In the genomic region with DNA sequence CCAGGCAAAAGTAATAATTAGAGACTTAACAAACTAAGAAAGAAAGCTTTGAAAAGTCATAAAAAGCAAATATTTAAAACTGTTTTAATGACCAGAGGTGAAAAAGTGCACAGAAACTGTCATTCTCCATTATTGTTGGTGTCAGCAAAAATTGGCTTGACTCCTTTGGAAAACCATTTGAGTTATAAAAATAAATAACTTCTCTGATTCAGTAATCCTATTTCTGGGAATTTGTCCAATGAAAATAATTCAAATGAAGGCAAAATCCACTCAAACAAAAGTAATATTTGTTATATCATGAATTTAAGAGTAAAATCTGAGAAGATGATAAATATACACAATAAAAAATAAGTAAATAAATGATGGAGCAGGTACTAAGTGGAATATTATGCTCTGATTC, we compare ENCODE assay signal across 29 cellular contexts.
DNase-seq lines count a peak whose midpoint lies in the region; ATAC-seq, FAIRE-seq and TF ChIP-seq lines count a peak whose summit lies in the region.
"Had no signal": no experiment of that assay in that cellular context is flagged by ENCODE, and none has a peak within 500 bp of the region (broad histone marks: within the 10 kb centered on the region; RNA-seq: fewer than 3 reads in every experiment).

No MANE protein-coding gene starts in this region.

- CTCF ChIA-PET in K562 (lab: Yijun Ruan, JAX; ENCODE audit: low intra/inter-chr PET ratio), result no interaction called here

- no peaks in the 10 kb centered on the region for H3K36me3 ChIP-seq in K562 (ENCODE audit: control insufficient read depth, insufficient read depth, low read length)
- H3K36me3 ChIP-seq: ascending aorta, esophagus squamous epithelium, transverse colon had no signal

- no peak for TF ChIP-seq RAD21 in K562 (CRISPR knock-in tag; conservative IDR thresholded peaks at IDR 0.05 in 1 of 2, IDR thresholded peaks at IDR 0.05 in 1 of 2)

- no peaks in the 10 kb centered on the region for H4K20me1 ChIP-seq in K562 (replicated peaks; ENCODE audit: control insufficient read depth, insufficient read depth, low read length)

- H3K4me1 ChIP-seq in K562 (replicated peaks in 1 of 2; ENCODE audit: control insufficient read depth in 2 of 2, insufficient read depth in 2 of 2, low read length in 2 of 2), result no peaks in the 10 kb centered on the region
- H3K4me1 ChIP-seq: ascending aorta, transverse colon had no signal

- H2AFZ ChIP-seq in K562 (ENCODE audit: low read depth, low read length), result no peak overlapping the region

- no peak overlapping the region for H3K9ac ChIP-seq in K562 (ENCODE audit: insufficient read depth in 1 of 2, low read depth in 2 of 2, low read length in 2 of 2)

- H3K27ac ChIP-seq in K562 (ENCODE audit: extremely low read depth, low read depth, low read length), result no peak overlapping the region
- H3K27ac ChIP-seq: ascending aorta, C4-2B, esophagus squamous epithelium, transverse colon had no signal

- H3K9me3 ChIP-seq in K562 (replicated peaks; ENCODE audit: control insufficient read depth, insufficient read depth, low read depth, low read length), result no peaks in the 10 kb centered on the region
- H3K9me3 ChIP-seq: ascending aorta, esophagus squamous epithelium had no signal

- no peak for FAIRE-seq in K562 (lab: Jason Lieb, UNC)

- in situ Hi-C loops in K562 (cut with MboI), result no loop called here

- no peak overlapping the region for H3K4me3 ChIP-seq in K562
- H3K4me3 ChIP-seq: ascending aorta, esophagus squamous epithelium, transverse colon had no signal

- no peaks in the 10 kb centered on the region for H3K27me3 ChIP-seq in K562 (ENCODE audit: control insufficient read depth in 2 of 2, insufficient read depth in 2 of 2, low read length in 2 of 2)
- H3K27me3 ChIP-seq: ascending aorta, esophagus squamous epithelium, transverse colon had no signal

- no peak for TF ChIP-seq CTCF in K562 (IDR thresholded peaks at IDR 0.05 in 2 of 3, conservative IDR thresholded peaks at IDR 0.05 in 1 of 3; ENCODE audit: insufficient read depth in 2 of 3, low read depth in 1 of 3, low read length in 3 of 3)

- POLR2A ChIA-PET in K562 (lab: Yijun Ruan, JAX), result no interaction called here

- no peak for TF ChIP-seq EP300 in K562 (IDR thresholded peaks at IDR 0.05; ENCODE audit: low read length)

- intact Hi-C loops in K562 (cut with micrococcal nuclease), result no loop called here

- ATAC-seq in K562, result no peak
- no peak for ATAC-seq in GM21528 (IDR thresholded peaks at IDR 0.05; ENCODE audit: low FRiP score, unreplicated experiment)
- ATAC-seq: activated CD4-positive, CD25-positive, alpha-beta regulatory T cell treated with anti-CD3 and anti-CD28 coated beads, Interleukin-2, amount 50 U/mL, for 24 hours; activated CD8-positive, alpha-beta memory T cell treated with anti-CD3 and anti-CD28 coated beads, Interleukin-2, amount 10 ng/mL, durations not matched to agents 7 days and 5 days; activated T-cell treated with anti-CD3 and anti-CD28 coated beads, Interleukin-2, amount 50 U/mL, for 4 hours; HCT116; left ventricle myocardium superior; stimulated activated effector memory CD8-positive, alpha-beta T cell treated with anti-CD3 and anti-CD28 coated beads, Interleukin-12 subunit alpha, Interleukin-12 subunit beta, amount 100 ng/mL, for 72 hours had no signal

- H3K79me2 ChIP-seq in K562 (ENCODE audit: control insufficient read depth, insufficient read depth, low read length), result no peaks in the 10 kb centered on the region

- BruUV-seq in K562 (replicated peaks; lab: Mats Ljungman, UMichigan), result no TSS peak

- no peak overlapping the region for H3K4me2 ChIP-seq in K562 (ENCODE audit: insufficient read depth, low read length)

- TF ChIP-seq POLR2A in K562 (conservative IDR thresholded peaks at IDR 0.05), result no peak

- H3K9me1 ChIP-seq in K562 (ENCODE audit: control insufficient read depth, insufficient read depth, low read length), result no peaks in the 10 kb centered on the region

- peak; percentile 34 for DNase-seq in LHCN-M2 (ENCODE audit: low read depth)
- DNase-seq in K562 (ENCODE audit: extremely low read depth in 1 of 4, low spot score in 3 of 4), result no peak
- DNase-seq in fibroblast of the conjunctiva (ENCODE audit: low read depth), result peak; percentile 6
- DNase-seq in smooth muscle cell of the brain vasculature (ENCODE audit: low read depth, low spot score), result peak; percentile 33
- DNase-seq in NCI-H446 (lab: John Stamatoyannopoulos, UW), result no peak
- DNase-seq in mucosa of gallbladder (ENCODE audit: low spot score), result no peak
- DNase-seq: activated CD4-positive, alpha-beta T cell treated with anti-CD3 and anti-CD28 coated beads, Interleukin-2, amount 50 U/mL, for 4 hours; activated CD8-positive, alpha-beta memory T cell treated with anti-CD3 and anti-CD28 coated beads, Interleukin-2, amount 10 ng/mL, durations not matched to agents 7 days and 5 days; activated gamma-delta T cell; activated naive CD8-positive, alpha-beta T cell treated with anti-CD3 and anti-CD28 coated beads, Interleukin-2, amount 10 ng/mL, durations not matched to agents 7 days and 5 days; activated T-cell treated with anti-CD3 and anti-CD28 coated beads, Interleukin-2, amount 50 U/mL, for 4 hours; COR-L47; dermis blood vessel endothelial cell; esophagus squamous epithelium; islet precursor cell; left ventricle myocardium superior; NCI-H1092; NCI-H187; NCI-H526; NK-92 treated with Interleukin-12 subunit alpha and Interleukin-12 subunit beta, amount 100 ng/mL, for 24 hours; stimulated activated CD4-positive, alpha-beta T cell treated with anti-CD3 and anti-CD28 coated beads, Interleukin-15, amount 100 ng/mL, for 24 hours; T-helper 2 cell; transverse colon had no signal

TF ChIP-seq in K562, 482 proteins besides CTCF, POLR2A, EP300 and RAD21 (continues in another document):
- TF ChIP-seq PML (IDR thresholded peaks at IDR 0.05; ENCODE audit: low read length) (no peak), CHD2 (IDR thresholded peaks at IDR 0.05; ENCODE audit: low read depth, low read length) (no peak), SMAD1 (IDR thresholded peaks at IDR 0.05; ENCODE audit: low read depth, low read length, partially characterized antibody) (no peak), MAFF (IDR thresholded peaks at IDR 0.05; ENCODE audit: low read length) (peak; percentile 65), CCNT2 (IDR thresholded peaks at IDR 0.05; ENCODE audit: borderline replicate concordance, extremely low read depth, insufficient read length, low read depth, low read length) (no peak), MAFK (IDR thresholded peaks at IDR 0.05; ENCODE audit: low read length) (peak; percentile 70), POLR2G (IDR thresholded peaks at IDR 0.05; ENCODE audit: low read depth, low read length) (no peak), CBX2 (IDR thresholded peaks at IDR 0.05; ENCODE audit: insufficient read depth, low read length, poor library complexity, severe bottlenecking) (no peak), PHF20 (IDR thresholded peaks at IDR 0.05; ENCODE audit: partially characterized antibody) (no peak), HMGN3 (IDR thresholded peaks at IDR 0.05; ENCODE audit: borderline replicate concordance, extremely low read depth, insufficient read length, low read depth, low read length) (no peak), FUS (optimal IDR thresholded peaks at IDR 0.05; ENCODE audit: low read depth, low read length) (no peak), ZNF696 (CRISPR knock-in tag; conservative IDR thresholded peaks at IDR 0.05) (no peak), SAP30 (IDR thresholded peaks at IDR 0.05; ENCODE audit: borderline replicate concordance, insufficient read depth, low read depth, low read length, poor library complexity, severe bottlenecking) (no peak), ZNF316 (IDR thresholded peaks at IDR 0.05) (peak; percentile 67), NR3C1 (CRISPR knock-in tag; IDR thresholded peaks at IDR 0.05) (no peak), MAFG (tag; conservative IDR thresholded peaks at IDR 0.05) (peak; percentile 51), TEAD2 (tag; IDR thresholded peaks at IDR 0.05) (no peak)
- TF ChIP-seq, protein P1, sequence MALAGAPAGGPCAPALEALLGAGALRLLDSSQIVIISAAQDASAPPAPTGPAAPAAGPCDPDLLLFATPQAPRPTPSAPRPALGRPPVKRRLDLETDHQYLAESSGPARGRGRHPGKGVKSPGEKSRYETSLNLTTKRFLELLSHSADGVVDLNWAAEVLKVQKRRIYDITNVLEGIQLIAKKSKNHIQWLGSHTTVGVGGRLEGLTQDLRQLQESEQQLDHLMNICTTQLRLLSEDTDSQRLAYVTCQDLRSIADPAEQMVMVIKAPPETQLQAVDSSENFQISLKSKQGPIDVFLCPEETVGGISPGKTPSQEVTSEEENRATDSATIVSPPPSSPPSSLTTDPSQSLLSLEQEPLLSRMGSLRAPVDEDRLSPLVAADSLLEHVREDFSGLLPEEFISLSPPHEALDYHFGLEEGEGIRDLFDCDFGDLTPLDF (CRISPR knock-in tag; IDR thresholded peaks at IDR 0.05), result no peak
- TF ChIP-seq, protein P2, sequence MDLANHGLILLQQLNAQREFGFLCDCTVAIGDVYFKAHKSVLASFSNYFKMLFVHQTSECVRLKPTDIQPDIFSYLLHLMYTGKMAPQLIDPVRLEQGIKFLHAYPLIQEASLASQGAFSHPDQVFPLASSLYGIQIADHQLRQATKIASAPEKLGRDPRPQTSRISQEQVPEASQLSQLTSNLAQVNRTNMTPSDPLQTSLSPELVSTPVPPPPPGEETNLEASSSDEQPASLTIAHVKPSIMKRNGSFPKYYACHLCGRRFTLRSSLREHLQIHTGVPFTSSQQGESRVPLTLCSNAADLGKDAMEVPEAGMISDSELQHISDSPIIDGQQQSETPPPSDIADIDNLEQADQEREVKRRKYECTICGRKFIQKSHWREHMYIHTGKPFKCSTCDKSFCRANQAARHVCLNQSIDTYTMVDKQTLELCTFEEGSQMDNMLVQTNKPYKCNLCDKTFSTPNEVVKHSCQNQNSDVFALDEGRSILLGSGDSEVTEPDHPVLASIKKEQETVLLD (IDR thresholded peaks at IDR 0.05), result no peak
- TF ChIP-seq, protein P3, sequence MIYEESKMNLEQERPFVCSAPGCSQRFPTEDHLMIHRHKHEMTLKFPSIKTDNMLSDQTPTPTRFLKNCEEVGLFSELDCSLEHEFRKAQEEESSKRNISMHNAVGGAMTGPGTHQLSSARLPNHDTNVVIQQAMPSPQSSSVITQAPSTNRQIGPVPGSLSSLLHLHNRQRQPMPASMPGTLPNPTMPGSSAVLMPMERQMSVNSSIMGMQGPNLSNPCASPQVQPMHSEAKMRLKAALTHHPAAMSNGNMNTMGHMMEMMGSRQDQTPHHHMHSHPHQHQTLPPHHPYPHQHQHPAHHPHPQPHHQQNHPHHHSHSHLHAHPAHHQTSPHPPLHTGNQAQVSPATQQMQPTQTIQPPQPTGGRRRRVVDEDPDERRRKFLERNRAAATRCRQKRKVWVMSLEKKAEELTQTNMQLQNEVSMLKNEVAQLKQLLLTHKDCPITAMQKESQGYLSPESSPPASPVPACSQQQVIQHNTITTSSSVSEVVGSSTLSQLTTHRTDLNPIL (CRISPR knock-in tag; IDR thresholded peaks at IDR 0.05), result no peak

Comparison
In these comparisons a context has a peak if more than half of its experiments do, and no peak if none do; other contexts are left out.
1. DNase-seq: peak in LHCN-M2 (single experiment), fibroblast of the conjunctiva (single experiment) and smooth muscle cell of the brain vasculature (single experiment); none in K562 (0 of 4), NCI-H446 (0 of 2) and mucosa of gallbladder (single experiment).